Comparison of ENCODE assay signal across 18 cellular contexts in genomic region chr14:58667900-58668299, GRCh38. TPM values are rescaled to one million over a fixed set of nuclear protein-coding genes. Genes with fewer than 3 reads are reported as not detected.
DNase-seq lines count a peak whose midpoint lies in the region; FAIRE-seq and TF ChIP-seq lines count a peak whose summit lies in the region.
"Had no signal": no experiment of that assay in that cellular context is flagged by ENCODE, and none has a peak within 500 bp of the region (broad histone marks: within the 10 kb centered on the region; RNA-seq: fewer than 3 reads in every experiment).

No MANE protein-coding gene starts in this region.

- no peak overlapping the region for H3K4me3 ChIP-seq in cardiac muscle cell
- H3K4me3 ChIP-seq in left ventricle myocardium inferior: no peak overlapping the region
- no peak overlapping the region for H3K4me3 ChIP-seq in bronchial epithelial cell (ENCODE audit: low read depth, low read length)
- H3K4me3 ChIP-seq: A549, GM12878, GM23338 had no signal

- peak overlapping the region; percentile 97 for H3K27ac ChIP-seq in cardiac muscle cell
- H3K27ac ChIP-seq in left ventricle myocardium inferior (replicated peaks): no peak overlapping the region
- H3K27ac ChIP-seq: A549, C4-2B had no signal

- no peaks in the 10 kb centered on the region for H3K36me3 ChIP-seq in cardiac muscle cell
- H3K36me3 ChIP-seq in left ventricle myocardium inferior: no peaks in the 10 kb centered on the region
- no peaks in the 10 kb centered on the region for H3K36me3 ChIP-seq in bronchial epithelial cell (ENCODE audit: control insufficient read depth, insufficient read depth, low read length)
- H3K36me3 ChIP-seq: BE2C had no signal

- peak; percentile 13 for FAIRE-seq in bronchial epithelial cell (lab: Jason Lieb, UNC)
- FAIRE-seq: A549, D721Med, GM12878, GM18507 had no signal

- TF ChIP-seq CTCF in cardiac muscle cell (IDR thresholded peaks at IDR 0.05; ENCODE audit: low read depth, low read length) (no peak), left ventricle myocardium inferior (IDR thresholded peaks at IDR 0.05; ENCODE audit: borderline replicate concordance) (no peak), bronchial epithelial cell (IDR thresholded peaks at IDR 0.05; ENCODE audit: insufficient read depth, low read length, severe bottlenecking) (no peak)

- intact Hi-C loops in left ventricle myocardium inferior (cut with micrococcal nuclease): no loop called here

- H3K9me3 ChIP-seq in cardiac muscle cell (ENCODE audit: low read depth): no peaks in the 10 kb centered on the region
- no peaks in the 10 kb centered on the region for H3K9me3 ChIP-seq in left ventricle myocardium inferior (replicated peaks)
- H3K9me3 ChIP-seq: A549, BE2C had no signal

- DNase-seq in cardiac muscle cell (ENCODE audit: low read depth in 1 of 2, low spot score in 1 of 2) (no peak), left ventricle myocardium inferior (no peak), M059J (ENCODE audit: low read depth) (peak; percentile 46), bronchial epithelial cell (ENCODE audit: low read depth) (no peak), activated gamma-delta T cell (lab: John Stamatoyannopoulos, UW) (no peak), SIG-M5 treated with dmso at 0.1 percent for 504 hours (lab: John Stamatoyannopoulos, UW; ENCODE audit: unreplicated experiment) (no peak), DMS79 treated with DMSO at 0.1 percent for 48 hours (lab: John Stamatoyannopoulos, UW) (no peak)
- DNase-seq: BE2C; CD8-positive, alpha-beta T cell; COR-L47; H7 had no signal

- H3K4me1 ChIP-seq in cardiac muscle cell (ENCODE audit: low read depth) (peaks cover 79% of the 10 kb centered on the region), left ventricle myocardium inferior (peaks cover 20% of the 10 kb centered on the region)
- H3K4me1 ChIP-seq: A549, BE2C had no signal

- no peaks in the 10 kb centered on the region for H3K27me3 ChIP-seq in cardiac muscle cell
- H3K27me3 ChIP-seq in left ventricle myocardium inferior (ENCODE audit: low read depth): no peaks in the 10 kb centered on the region
- peaks cover 5% of the 10 kb centered on the region for H3K27me3 ChIP-seq in bronchial epithelial cell (ENCODE audit: control insufficient read depth, insufficient read depth, low read length)
- H3K27me3 ChIP-seq: BE2C had no signal

RNA-seq across cellular contexts. Expression of gene DACT1, which starts 30.1 kb away (rescaled TPM):
- 259 and 324 TPM in 2 replicates for total RNA-seq in cardiac muscle cell
- polyA plus RNA-seq in cardiac muscle cell: 197 and 291 TPM in 2 replicates
- 3.4 TPM for total RNA-seq in left ventricle myocardium inferior
- 6.3 and 10.0 TPM in 2 replicates for total RNA-seq in M059J (2014; rRNA removed; shearing (Covaris generic))
- total RNA-seq in bronchial epithelial cell: 1.1 and 1.4 TPM in 2 replicates
- total RNA-seq: HT-29 had no signal

Comparison
In these comparisons a context has a peak if more than half of its experiments do, and no peak if none do; other contexts are left out.
1. RNA of gene DACT1, which starts 30.1 kb away (total RNA-seq): 259 to 324 TPM in cardiac muscle cell; 6.3 to 10.0 TPM in M059J, 3.4 TPM in left ventricle myocardium inferior (single experiment) and 1.1 to 1.4 TPM in bronchial epithelial cell; every median in the first group is over 10 times any median in the second.